11 cellular contexts compared by ENCODE assay signal in the genomic region with DNA sequence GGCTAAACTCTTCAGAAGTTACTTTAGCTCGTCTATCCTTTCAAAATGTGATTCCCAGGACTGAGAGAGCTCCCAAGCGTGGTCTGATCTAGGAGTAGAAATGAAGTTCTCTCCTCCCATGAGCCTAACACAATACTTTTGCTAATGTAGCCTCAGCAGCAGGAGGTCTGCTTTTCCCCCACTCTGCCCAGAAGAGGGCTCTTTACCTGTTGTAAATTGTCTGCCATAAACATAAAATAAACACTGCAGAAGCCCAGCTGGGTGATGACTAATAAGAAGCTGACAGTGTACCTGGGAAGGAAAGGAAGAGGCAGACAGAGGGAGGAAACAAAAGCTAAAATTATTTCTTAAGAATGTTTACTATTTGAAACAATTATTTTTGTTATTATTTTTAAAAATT. TPM values are rescaled to one million over a fixed set of nuclear protein-coding genes. Genes with fewer than 3 reads are reported as not detected.
A peak's percentile ranks its signal among the peaks of the same experiment; 100 is the strongest.
DNase-seq lines count a peak whose midpoint lies in the region; ATAC-seq and TF ChIP-seq lines count a peak whose summit lies in the region.
"Had no signal": no experiment of that assay in that cellular context is flagged by ENCODE, and none has a peak within 500 bp of the region (broad histone marks: within the 10 kb centered on the region; RNA-seq: fewer than 3 reads in every experiment).

No MANE protein-coding gene starts in this region.

- ATAC-seq in GM18858 (IDR thresholded peaks at IDR 0.05; ENCODE audit: unreplicated experiment), result no peak

- POLR2A ChIA-PET in MCF 10A (lab: Yijun Ruan, JAX), result interaction anchor here (0.6 to 2.9 kb wide), 4 partner anchors 28 to 408 kb away, joined by 3 to 13 read pairs (median 3); a partner anchor contains a TSS

- DNase-seq in MCF 10A (ENCODE audit: unreplicated experiment), result peak; percentile 69
- DNase-seq in breast epithelium (ENCODE audit: low spot score in 2 of 2), result no peak
- DNase-seq in HPDE6-E6E7 (ENCODE audit: extremely low spot score), result peak; percentile 81
- DNase-seq in hepatic stellate cell (ENCODE audit: low spot score), result no peak
- no peak for DNase-seq in uterus
- no peak for DNase-seq in foreskin melanocyte
- DNase-seq: activated CD4-positive, alpha-beta T cell treated with anti-CD3 and anti-CD28 coated beads for 4 hours; MV-4-11 had no signal

- H3K27me3 ChIP-seq in breast epithelium (no peaks in the 10 kb centered on the region), uterus (no peaks in the 10 kb centered on the region)

- H3K27ac Mint-ChIP-seq in MCF 10A (ENCODE audit: low read depth, unreplicated experiment), result no peak overlapping the region

- H3K9me3 ChIP-seq in breast epithelium (no peaks in the 10 kb centered on the region), uterus (no peaks in the 10 kb centered on the region)

- TF ChIP-seq POLR2A in breast epithelium (IDR thresholded peaks at IDR 0.05), result no peak
- no peak for TF ChIP-seq POLR2A in uterus (IDR thresholded peaks at IDR 0.05)

- H3K4me3 Mint-ChIP-seq in MCF 10A (ENCODE audit: unreplicated experiment), result no peak overlapping the region

- CTCF ChIA-PET in MCF 10A (lab: Yijun Ruan, JAX), result interaction anchor here (0.5 to 2.4 kb wide), 7 partner anchors 9 to 605 kb away, joined by 3 to 17 read pairs (median 4); no protein-coding TSS in a partner anchor

- no TSS peak for BruUV-seq in MCF 10A (replicated peaks; lab: Mats Ljungman, UMichigan)

- no peaks in the 10 kb centered on the region for H3K27me3 Mint-ChIP-seq in MCF 10A (ENCODE audit: insufficient read depth, unreplicated experiment)

- no peaks in the 10 kb centered on the region for H3K9me3 Mint-ChIP-seq in MCF 10A (ENCODE audit: unreplicated experiment)

- TF ChIP-seq CTCF in MCF 10A (IDR thresholded peaks at IDR 0.05; ENCODE audit: unreplicated experiment), result peak; percentile 5
- TF ChIP-seq CTCF in breast epithelium (IDR thresholded peaks at IDR 0.05), result no peak
- TF ChIP-seq CTCF in VCaP (conservative IDR thresholded peaks at IDR 0.05), result peak; percentile 70
- no peak for TF ChIP-seq CTCF in uterus (IDR thresholded peaks at IDR 0.05)

- no peaks in the 10 kb centered on the region for H3K36me3 Mint-ChIP-seq in MCF 10A (ENCODE audit: insufficient read depth, unreplicated experiment)

- H3K4me3 ChIP-seq in breast epithelium, result no peak overlapping the region
- H3K4me3 ChIP-seq in uterus, result no peak overlapping the region

- peaks cover 6% of the 10 kb centered on the region for H3K4me1 Mint-ChIP-seq in MCF 10A (ENCODE audit: insufficient read depth, unreplicated experiment)

- no peak overlapping the region for H3K27ac ChIP-seq in breast epithelium
- no peak overlapping the region for H3K27ac ChIP-seq in VCaP
- H3K27ac ChIP-seq in uterus, result no peak overlapping the region

- H3K4me1 ChIP-seq in breast epithelium (no peaks in the 10 kb centered on the region), uterus (no peaks in the 10 kb centered on the region)

- H3K36me3 ChIP-seq in breast epithelium, result no peaks in the 10 kb centered on the region
- no peaks in the 10 kb centered on the region for H3K36me3 ChIP-seq in uterus

- intact Hi-C loops in MCF 10A (cut with micrococcal nuclease), result no loop called here
- intact Hi-C loops in breast epithelium (cut with DNase I; ENCODE audit: low total_unique reads), result no loop called here
- intact Hi-C loops in uterus (cut with DNase I; ENCODE audit: low total_unique reads), result no loop called here

RNA-seq across cellular contexts. Expression of a gene that starts 15.4 kb away (rescaled TPM):
- total RNA-seq in MCF 10A (2022) (not detected in 2 replicates), breast epithelium (not detected), uterus (not detected)
- total RNA-seq: glomerular endothelial cell had no signal

RNA-seq across cellular contexts. Expression of a gene that starts 35.2 kb away (rescaled TPM):
- total RNA-seq in MCF 10A (2022), result 28.9 and 36.1 TPM in 2 replicates
- total RNA-seq in breast epithelium, result 10 to 100 TPM; 35.1 to 58.0 (median 43.8) TPM
- 10 to 100 TPM; 14.7 to 33.8 (median 23.8) TPM for total RNA-seq in uterus

RNA-seq across cellular contexts. Expression of a gene that starts 59.2 kb away (rescaled TPM):
- total RNA-seq in MCF 10A (2022) (not detected in 2 replicates), breast epithelium (under 1 TPM in 1 of 3 donors, not detected in 2; 0.16 TPM), uterus (not detected)
- total RNA-seq: glomerular endothelial cell had no signal

Comparison
In these comparisons a context has a peak if more than half of its experiments do, and no peak if none do; other contexts are left out.
1. DNase-seq: peak in MCF 10A (single experiment) and HPDE6-E6E7 (single experiment); none in breast epithelium (0 of 2), hepatic stellate cell (single experiment), uterus (0 of 2) and foreskin melanocyte (single experiment).
2. CTCF ChIP-seq: peak in MCF 10A (single experiment) and VCaP (single experiment); none in breast epithelium (0 of 3) and uterus (0 of 4).